ENCODE assay signal across 10 cellular contexts in genomic region chr19:40803170-40803856, GRCh38. TPM values are rescaled to one million over a fixed set of nuclear protein-coding genes. Genes with fewer than 3 reads are reported as not detected.
DNase-seq lines count a peak whose midpoint lies in the region; ATAC-seq and TF ChIP-seq lines count a peak whose summit lies in the region.
"Had no signal": no experiment of that assay in that cellular context is flagged by ENCODE, and none has a peak within 500 bp of the region (broad histone marks: within the 10 kb centered on the region; RNA-seq: fewer than 3 reads in every experiment).

No MANE protein-coding gene starts in this region.

- H3K27me3 Mint-ChIP-seq in chondrocyte (ENCODE audit: low read depth), result no peaks in the 10 kb centered on the region
- H3K27me3 Mint-ChIP-seq in naive thymus-derived CD4-positive, alpha-beta T cell, result no peaks in the 10 kb centered on the region

- H3K9me3 ChIP-seq in A673 (ENCODE audit: low read depth, low read length, poor library complexity, severe bottlenecking), result no peaks in the 10 kb centered on the region
- H3K9me3 ChIP-seq in KOPT-K1 (ENCODE audit: insufficient read depth, low read length, poor library complexity, severe bottlenecking), result no peaks in the 10 kb centered on the region
- no peaks in the 10 kb centered on the region for H3K9me3 ChIP-seq in naive thymus-derived CD4-positive, alpha-beta T cell (ENCODE audit: control insufficient read depth in 2 of 3, low read length in 3 of 3)

- peak overlapping the region; percentile 56 for H3K4me3 Mint-ChIP-seq in chondrocyte (ENCODE audit: unreplicated experiment)
- peak overlapping the region; percentile 80 to 100 (median 94) for H3K4me3 Mint-ChIP-seq in naive thymus-derived CD4-positive, alpha-beta T cell

- no peak for DNase-seq in A673 (ENCODE audit: low spot score)
- no peak for DNase-seq in chondrocyte (ENCODE audit: low spot score)
- no peak for DNase-seq in naive thymus-derived CD4-positive, alpha-beta T cell
- no peak for DNase-seq in G401 (ENCODE audit: low spot score)
- DNase-seq in stimulated activated CD4-positive, alpha-beta T cell treated with anti-CD3 and anti-CD28 coated beads, Interleukin-12 subunit alpha, Interleukin-12 subunit beta, amount 100 ng/mL, for 4 hours, result no peak
- DNase-seq in iPS-NIHi11 (ENCODE audit: low spot score), result no peak
- DNase-seq: NCI-H524 treated with DMSO at 0.1 percent for 48 hours had no signal

- POLR2A ChIA-PET in A673 (lab: Charles Lee; ENCODE audit: low non-redundant PET), result no interaction called here
- POLR2A ChIA-PET in naive thymus-derived CD4-positive, alpha-beta T cell (lab: Charles Lee), result interaction anchor here (0.9 to 8.7 kb wide), 8 partner anchors 8 to 460 kb away, joined by 3 to 84 read pairs (median 6); partner anchors contain the start of genes ACTMAP, RAB4B and SNRPA

- BruUV-seq in A673 (replicated peaks; lab: Mats Ljungman, UMichigan), result no TSS peak

- peaks cover 79% of the 10 kb centered on the region for H3K4me1 Mint-ChIP-seq in chondrocyte (ENCODE audit: low read depth)
- peaks cover 66 to 88% (median 83%) of the 10 kb centered on the region in 7 donors for H3K4me1 Mint-ChIP-seq in naive thymus-derived CD4-positive, alpha-beta T cell

- no peak for ATAC-seq in naive thymus-derived CD4-positive, alpha-beta T cell
- ATAC-seq in GM21526 (IDR thresholded peaks at IDR 0.05; ENCODE audit: low FRiP score, unreplicated experiment), result no peak

- CTCF ChIA-PET in A673 (lab: Charles Lee), result no interaction called here
- CTCF ChIA-PET in naive thymus-derived CD4-positive, alpha-beta T cell (lab: Charles Lee), result interaction anchor here (0.6 kb wide), 1 partner anchor 140 kb away, joined by 3 read pairs; no protein-coding TSS in a partner anchor

- H3K27ac ChIP-seq in A673 (ENCODE audit: low read depth, low read length, poor library complexity, severe bottlenecking), result peak overlapping the region; percentile 58
- H3K27ac ChIP-seq in KOPT-K1 (ENCODE audit: low read depth, low read length, poor library complexity, severe bottlenecking), result peak overlapping the region; percentile 27
- peak overlapping the region; percentile 87 for H3K27ac ChIP-seq in naive thymus-derived CD4-positive, alpha-beta T cell (ENCODE audit: low read depth, low read length)

- no peaks in the 10 kb centered on the region for H3K9me3 Mint-ChIP-seq in chondrocyte (ENCODE audit: low read depth)
- H3K9me3 Mint-ChIP-seq in naive thymus-derived CD4-positive, alpha-beta T cell, result no peaks in the 10 kb centered on the region

- H3K36me3 Mint-ChIP-seq in chondrocyte (ENCODE audit: low read depth), result peaks cover 18% of the 10 kb centered on the region
- H3K36me3 Mint-ChIP-seq in naive thymus-derived CD4-positive, alpha-beta T cell, result peaks cover 0 to 46% (median 8%) of the 10 kb centered on the region in 5 donors

- peaks cover 42% of the 10 kb centered on the region for H3K36me3 ChIP-seq in A673 (ENCODE audit: insufficient read depth, low read length, poor library complexity, severe bottlenecking)
- peaks cover 77% of the 10 kb centered on the region for H3K36me3 ChIP-seq in KOPT-K1 (ENCODE audit: insufficient read depth, low read length)
- H3K36me3 ChIP-seq in naive thymus-derived CD4-positive, alpha-beta T cell (ENCODE audit: control insufficient read depth in 2 of 3, insufficient read depth in 3 of 3, low read length in 3 of 3), result peaks cover 0 to 36% (median 6%) of the 10 kb centered on the region in 3 experiments

- H3K4me3 ChIP-seq in A673 (ENCODE audit: low read depth, low read length, poor library complexity, severe bottlenecking), result no peak overlapping the region
- peak overlapping the region; percentile 54 for H3K4me3 ChIP-seq in naive thymus-derived CD4-positive, alpha-beta T cell (ENCODE audit: low read length)

- TF ChIP-seq CTCF in A673 (conservative IDR thresholded peaks at IDR 0.05; ENCODE audit: low read depth, low read length), result no peak
- no peak for TF ChIP-seq CTCF in chondrocyte (IDR thresholded peaks at IDR 0.05)

- peaks cover 64% of the 10 kb centered on the region for H3K4me1 ChIP-seq in A673 (ENCODE audit: insufficient read depth, low read length, poor library complexity, severe bottlenecking)
- H3K4me1 ChIP-seq in naive thymus-derived CD4-positive, alpha-beta T cell (ENCODE audit: control insufficient read depth in 2 of 2, insufficient read depth in 2 of 2, low read length in 2 of 2), result peaks cover 76 to 79% of the 10 kb centered on the region in 2 donors

- H3K27me3 ChIP-seq in A673 (replicated peaks; ENCODE audit: insufficient read depth, low read depth, low read length, poor library complexity), result no peaks in the 10 kb centered on the region
- H3K27me3 ChIP-seq in naive thymus-derived CD4-positive, alpha-beta T cell (ENCODE audit: control insufficient read depth in 2 of 2, insufficient read depth in 2 of 2, low read length in 2 of 2), result no peaks in the 10 kb centered on the region

- peak overlapping the region; percentile 69 for H3K27ac Mint-ChIP-seq in chondrocyte (ENCODE audit: unreplicated experiment)
- H3K27ac Mint-ChIP-seq in naive thymus-derived CD4-positive, alpha-beta T cell, result peak overlapping the region; percentile 95 to 99 (median 98)

- in situ Hi-C loops in G401 (cut with HindIII; ENCODE audit: low sequenced_read_pairs), result no loop called here

- intact Hi-C loops in A673 (cut with micrococcal nuclease; ENCODE audit: unreplicated experiment), result loop anchor here (10.0 kb wide), 1 partner anchor 89 kb away; the partner anchor contains the start of genes COQ8B and ITPKC
- intact Hi-C loops in naive thymus-derived CD4-positive, alpha-beta T cell (cut with micrococcal nuclease), result loop anchor here (5.0 kb wide), 3 partner anchors 361 to 549 kb away; partner anchors contain the start of genes SERTAD3 (in 1 of the 2) and TGFB1 (in 1 of the 2)

RNA-seq across cellular contexts. Expression of gene EGLN2, which starts 4.3 kb away (rescaled TPM):
- total RNA-seq in A673 (2021) (105 and 113 TPM in 2 replicates), chondrocyte (74.6 to 83.1 TPM (median 83.0 TPM) in 3 replicates)
- total RNA-seq in naive thymus-derived CD4-positive, alpha-beta T cell, result 100 to 1,000 TPM; 122 to 239 (median 157) TPM
- polyA plus RNA-seq in naive thymus-derived CD4-positive, alpha-beta T cell, result 100 to 1,000 TPM; 154 to 254 TPM
- 113 and 117 TPM in 2 replicates for total RNA-seq in G401 (2014; rRNA removed; shearing (Covaris generic))

RNA-seq across cellular contexts. Expression of gene RAB4B, which starts 25.3 kb away (rescaled TPM):
- total RNA-seq in A673 (2021) (9.1 and 14.6 TPM in 2 replicates), chondrocyte (19.2 to 23.4 TPM (median 23.2 TPM) in 3 replicates)
- 10 to 100 TPM; 37.6 to 63.0 (median 52.5) TPM for total RNA-seq in naive thymus-derived CD4-positive, alpha-beta T cell
- 10 to 100 TPM; 54.7 to 65.2 TPM for polyA plus RNA-seq in naive thymus-derived CD4-positive, alpha-beta T cell
- total RNA-seq in G401 (2014; rRNA removed; shearing (Covaris generic)), result 8.2 and 20.8 TPM in 2 replicates

RNA-seq across cellular contexts. Expression of gene MIA, which starts 28.0 kb away (rescaled TPM):
- 0.75 and 0.85 TPM in 2 replicates for total RNA-seq in A673 (2021)
- total RNA-seq in chondrocyte, result 1.4 to 2.6 TPM (median 2.4 TPM) in 3 replicates
- 1 to 10 TPM in 2 of 5 experiments, not detected in 3; 4.9 to 7.2 TPM for total RNA-seq in naive thymus-derived CD4-positive, alpha-beta T cell
- polyA plus RNA-seq in naive thymus-derived CD4-positive, alpha-beta T cell, result not detected
- total RNA-seq in G401 (2014; rRNA removed; shearing (Covaris generic)), result 3.8 TPM in 1 of 2 replicates, not detected in the other
- total RNA-seq: lung microvascular endothelial cell had no signal

RNA-seq across cellular contexts. Expression of gene CYP2A6, which starts 46.9 kb away (rescaled TPM):
- total RNA-seq in A673 (2021) (not detected in 2 replicates), chondrocyte (not detected in 3 replicates)
- under 1 TPM in 3 of 5 experiments, not detected in 2; 0.19 to 0.43 (median 0.27) TPM for total RNA-seq in naive thymus-derived CD4-positive, alpha-beta T cell
- not detected for polyA plus RNA-seq in naive thymus-derived CD4-positive, alpha-beta T cell
- not detected in 2 replicates for total RNA-seq in G401 (2014; rRNA removed; shearing (Covaris generic))
- total RNA-seq: lung microvascular endothelial cell had no signal

RNA-seq across cellular contexts. Expression of gene SNRPA, which starts 52.3 kb away (rescaled TPM):
- total RNA-seq in A673 (2021), result 167 and 179 TPM in 2 replicates
- total RNA-seq in chondrocyte, result 34.9 to 64.6 TPM (median 37.0 TPM) in 3 replicates
- 100 to 1,000 TPM in 1 of 5 experiments, 10 to 100 TPM in 4; 64.1 to 166 (median 72.7) TPM for total RNA-seq in naive thymus-derived CD4-positive, alpha-beta T cell
- 10 to 100 TPM; 44.1 to 57.2 TPM for polyA plus RNA-seq in naive thymus-derived CD4-positive, alpha-beta T cell
- 134 and 162 TPM in 2 replicates for total RNA-seq in G401 (2014; rRNA removed; shearing (Covaris generic))

Comparison
In these comparisons a context has a peak if more than half of its experiments do, and no peak if none do; other contexts are left out.
1. H3K27ac ChIP-seq: peak in every context shown above with its lines; median percentile 87 in naive thymus-derived CD4-positive, alpha-beta T cell; 58 in A673; 27 in KOPT-K1.